Comparison of ENCODE assay signal across 18 cellular contexts in the genomic region with DNA sequence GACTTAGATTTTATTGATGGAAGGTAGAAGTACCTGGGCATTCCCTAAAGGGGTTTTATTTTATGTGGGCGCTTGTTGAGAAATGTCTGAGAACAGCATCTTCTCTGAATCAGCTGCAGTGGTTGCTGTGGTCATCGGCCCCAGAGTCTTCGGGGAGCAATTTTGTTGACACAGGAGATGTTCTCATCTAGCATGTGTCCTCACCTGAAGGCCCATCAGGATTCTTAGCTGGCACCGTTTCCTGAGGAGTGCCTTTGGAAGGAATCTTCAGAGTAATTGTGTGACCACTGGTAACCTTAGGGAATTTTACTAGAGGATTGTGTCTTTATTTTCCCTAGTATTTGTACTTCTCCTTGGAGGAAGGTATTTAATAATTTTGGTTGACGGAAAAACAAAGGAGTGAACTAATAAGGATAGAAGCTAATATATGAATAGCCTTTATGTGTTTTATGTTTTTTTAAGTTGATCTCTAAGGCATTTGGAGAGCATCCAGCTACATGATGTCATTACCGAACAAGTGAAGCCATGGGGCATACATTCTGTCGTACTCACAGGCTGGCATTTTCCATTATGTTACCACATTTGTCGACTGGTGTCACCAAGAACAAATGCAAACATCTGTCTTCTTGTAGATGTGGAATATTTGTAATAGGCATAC. TPM values are rescaled to one million over a fixed set of nuclear protein-coding genes. Genes with fewer than 3 reads are reported as not detected.
DNase-seq lines count a peak whose midpoint lies in the region; ATAC-seq and TF ChIP-seq lines count a peak whose summit lies in the region.
"Had no signal": no experiment of that assay in that cellular context is flagged by ENCODE, and none has a peak within 500 bp of the region (broad histone marks: within the 10 kb centered on the region; RNA-seq: fewer than 3 reads in every experiment).

No MANE protein-coding gene starts in this region.

- in situ Hi-C loops in G401 (cut with HindIII; ENCODE audit: low sequenced_read_pairs) = no loop called here

- H3K4me3 ChIP-seq in dorsolateral prefrontal cortex (peak overlapping the region in 3 of 59 donors; percentile 14 to 34 (median 17)), gastroesophageal sphincter (no peak overlapping the region)
- H3K4me3 ChIP-seq: mucosa of descending colon, Peyer's patch, spleen had no signal

- ATAC-seq in HG02763 (IDR thresholded peaks at IDR 0.05; ENCODE audit: unreplicated experiment) (no peak), gastroesophageal sphincter (no peak)
- ATAC-seq: activated CD4-positive, CD25-positive, alpha-beta regulatory T cell treated with anti-CD3 and anti-CD28 coated beads, Interleukin-2, amount 50 U/mL, for 24 hours; mucosa of descending colon; stimulated activated naive CD8-positive, alpha-beta T cell treated with anti-CD3 and anti-CD28 coated beads, Interleukin-15, Interleukin-2, amounts not matched to agents 100 U/mL and 50 U/mL, for 24 hours had no signal

- TF ChIP-seq EP300 in gastroesophageal sphincter (IDR thresholded peaks at IDR 0.05) = no peak

- peak; percentile 37 for DNase-seq in G401 (ENCODE audit: low spot score)
- DNase-seq in RPMI7951 (ENCODE audit: low read depth) = peak; percentile 56
- no peak for DNase-seq in dorsolateral prefrontal cortex
- DNase-seq in kidney tubule cell (ENCODE audit: low spot score) = peak; percentile 23
- DNase-seq in COLO829 (ENCODE audit: low spot score) = no peak
- DNase-seq in SIG-M5 (lab: John Stamatoyannopoulos, UW) = no peak
- DNase-seq: activated naive CD4-positive, alpha-beta T cell; DMS79 treated with DMSO at 0.1 percent for 48 hours; effector CD4-positive, alpha-beta T cell; H9; mucosa of descending colon; NCI-H1694; Peyer's patch; spleen; stimulated activated naive CD8-positive, alpha-beta T cell treated with anti-CD3 and anti-CD28 coated beads, Interleukin-15, Interleukin-2, amounts not matched to agents 100 U/mL and 50 U/mL, for 24 hours had no signal

- TF ChIP-seq POLR2A in gastroesophageal sphincter (IDR thresholded peaks at IDR 0.05) = no peak

- peaks cover 0 to 24% (median 0%) of the 10 kb centered on the region in 3 donors for H3K4me1 ChIP-seq in gastroesophageal sphincter

- H3K9me3 ChIP-seq in gastroesophageal sphincter = no peaks in the 10 kb centered on the region
- H3K9me3 ChIP-seq: mucosa of descending colon had no signal

- WGBS in gastroesophageal sphincter (ENCODE audit: low coverage in 1 of 2), 2 donors = 74 to 83% methylated on average over 5 to 8 of the region's 8 CpGs

- intact Hi-C loops in dorsolateral prefrontal cortex (cut with DNase I) = no loop called here

- no peaks in the 10 kb centered on the region for H3K36me3 ChIP-seq in gastroesophageal sphincter
- H3K36me3 ChIP-seq: Peyer's patch, spleen had no signal

- H3K27me3 ChIP-seq in dorsolateral prefrontal cortex (no peaks in the 10 kb centered on the region), gastroesophageal sphincter (no peaks in the 10 kb centered on the region)
- H3K27me3 ChIP-seq: Peyer's patch, spleen had no signal

- TF ChIP-seq CTCF in dorsolateral prefrontal cortex (IDR thresholded peaks at IDR 0.05 in 54 of 56, conservative IDR thresholded peaks at IDR 0.05 in 2 of 56; ENCODE audit: low read depth in 1 of 56, partially characterized antibody in 56 of 56) (no peak), gastroesophageal sphincter (IDR thresholded peaks at IDR 0.05) (no peak)

- H3K27ac ChIP-seq in dorsolateral prefrontal cortex = peak overlapping the region in 54 of 59 donors; percentile 5 to 84 (median 60)
- no peak overlapping the region for H3K27ac ChIP-seq in gastroesophageal sphincter
- H3K27ac ChIP-seq: Peyer's patch, spleen had no signal

RNA-seq across cellular contexts. Expression of gene TULP4, which starts 41.7 kb away (rescaled TPM):
- total RNA-seq in G401 (2014; rRNA removed; shearing (Covaris generic)) = 34.2 and 68.5 TPM in 2 replicates
- 49.3 and 62.1 TPM in 2 replicates for total RNA-seq in RPMI7951 (2014; rRNA removed; shearing (Covaris generic))
- total RNA-seq in dorsolateral prefrontal cortex = 100 to 1,000 TPM; 218 to 427 (median 308) TPM
- total RNA-seq in gastroesophageal sphincter = 100 to 1,000 TPM; 159 to 244 (median 201) TPM

Comparison
In these comparisons a context has a peak if more than half of its experiments do, and no peak if none do; other contexts are left out.
1. DNase-seq: peak in G401 (single experiment), RPMI7951 (single experiment) and kidney tubule cell (single experiment); none in dorsolateral prefrontal cortex (0 of 10), COLO829 (single experiment) and SIG-M5 (single experiment).
2. H3K27ac ChIP-seq: peak in dorsolateral prefrontal cortex (54 of 59); none in gastroesophageal sphincter (0 of 4).